In the genomic region with DNA sequence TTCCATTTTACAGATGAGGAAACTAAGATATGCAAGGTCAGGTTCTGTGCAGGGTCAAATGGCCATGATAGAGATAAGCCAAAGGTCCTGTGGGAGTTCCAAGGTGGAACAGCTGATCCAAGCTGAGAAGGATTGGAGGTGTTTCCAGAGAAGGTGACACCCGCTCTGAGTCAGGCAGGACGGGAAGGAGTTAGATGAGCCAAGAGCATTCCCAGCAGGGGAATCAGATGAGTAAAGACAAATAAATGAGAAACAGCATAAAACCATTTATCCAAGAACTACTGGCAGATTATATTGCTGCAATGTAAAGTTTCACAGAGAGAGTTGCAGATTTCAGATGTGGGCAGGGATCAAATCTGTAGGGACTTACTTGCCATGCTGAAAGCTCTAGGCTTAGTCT, we compare ENCODE assay signal across 36 cellular contexts. TPM values are rescaled to one million over a fixed set of nuclear protein-coding genes. Genes with fewer than 3 reads are reported as not detected.
DNase-seq lines count a peak whose midpoint lies in the region; ATAC-seq, FAIRE-seq and TF ChIP-seq lines count a peak whose summit lies in the region.
"Had no signal": no experiment of that assay in that cellular context is flagged by ENCODE, and none has a peak within 500 bp of the region (broad histone marks: within the 10 kb centered on the region; RNA-seq: fewer than 3 reads in every experiment).

No MANE protein-coding gene starts in this region.

- no peaks in the 10 kb centered on the region for H3K27me3 ChIP-seq in breast epithelium
- H3K27me3 ChIP-seq in K562 (ENCODE audit: control insufficient read depth in 2 of 2, insufficient read depth in 2 of 2, low read length in 2 of 2), result no peaks in the 10 kb centered on the region
- H3K27me3 ChIP-seq: body of pancreas, gastroesophageal sphincter, hepatocyte, left lung, right lobe of liver had no signal

- no peak for FAIRE-seq in K562 (lab: Jason Lieb, UNC)
- FAIRE-seq: H1, HTR-8/SVneo, urothelium cell line had no signal

- H3K4me3 ChIP-seq in breast epithelium, result no peak overlapping the region
- no peak overlapping the region for H3K4me3 ChIP-seq in K562
- H3K4me3 ChIP-seq: body of pancreas, gastroesophageal sphincter, hepatocyte, left lung, right lobe of liver, thoracic aorta had no signal

- no peak overlapping the region for H3K9ac ChIP-seq in K562 (ENCODE audit: insufficient read depth in 1 of 2, low read depth in 2 of 2, low read length in 2 of 2)
- H3K9ac ChIP-seq: KMS-11 had no signal

- CTCF ChIA-PET in MCF 10A (lab: Yijun Ruan, JAX) (interaction anchor here (0.6 to 1.1 kb wide), 3 partner anchors 21 to 182 kb away, joined by 3 to 4 read pairs (median 4); no protein-coding TSS in a partner anchor), K562 (lab: Yijun Ruan, JAX; ENCODE audit: low intra/inter-chr PET ratio) (no interaction called here)

- no peak overlapping the region for H3K4me2 ChIP-seq in K562 (ENCODE audit: insufficient read depth, low read length)
- H3K4me2 ChIP-seq: hepatocyte, KMS-11 had no signal

- H3K27me3 Mint-ChIP-seq in MCF 10A (ENCODE audit: insufficient read depth, unreplicated experiment), result no peaks in the 10 kb centered on the region
- no peaks in the 10 kb centered on the region for H3K27me3 Mint-ChIP-seq in activated naive CD8-positive, alpha-beta T cell treated with anti-CD3 and anti-CD28 coated beads for 36 hours

- TF ChIP-seq EP300 in K562 (IDR thresholded peaks at IDR 0.05; ENCODE audit: low read length), result no peak

- H3K79me2 ChIP-seq in K562 (ENCODE audit: control insufficient read depth, insufficient read depth, low read length), result no peaks in the 10 kb centered on the region
- H3K79me2 ChIP-seq: hepatocyte had no signal

- H3K9me1 ChIP-seq in K562 (ENCODE audit: control insufficient read depth, insufficient read depth, low read length), result no peaks in the 10 kb centered on the region

- H3K27ac Mint-ChIP-seq in MCF 10A (ENCODE audit: low read depth, unreplicated experiment), result no peak overlapping the region
- H3K27ac Mint-ChIP-seq in activated naive CD8-positive, alpha-beta T cell treated with anti-CD3 and anti-CD28 coated beads for 36 hours, result no peak overlapping the region
- H3K27ac Mint-ChIP-seq: activated naive CD8-positive, alpha-beta T cell treated with anti-CD3 and anti-CD28 coated beads, Interleukin-2, amount 10 ng/mL, durations not matched to agents 7 days and 5 days; CD4-positive, alpha-beta memory T cell had no signal

- POLR2A ChIA-PET in MCF 10A (lab: Yijun Ruan, JAX), result interaction anchor here (0.6 kb wide), 1 partner anchor 262 kb away, joined by 4 read pairs; no protein-coding TSS in a partner anchor
- POLR2A ChIA-PET in K562 (lab: Yijun Ruan, JAX), result no interaction called here

- BruUV-seq in MCF 10A (replicated peaks; lab: Mats Ljungman, UMichigan) (no TSS peak), K562 (replicated peaks; lab: Mats Ljungman, UMichigan) (no TSS peak)

- in situ Hi-C loops in K562 (cut with MboI), result no loop called here

- TF ChIP-seq RAD21 in K562 (CRISPR knock-in tag; conservative IDR thresholded peaks at IDR 0.05 in 1 of 2, IDR thresholded peaks at IDR 0.05 in 1 of 2), result no peak

- H3K9me3 ChIP-seq in breast epithelium, result peaks cover 0 to 4% of the 10 kb centered on the region in 2 donors
- no peaks in the 10 kb centered on the region for H3K9me3 ChIP-seq in K562 (replicated peaks; ENCODE audit: control insufficient read depth, insufficient read depth, low read depth, low read length)
- H3K9me3 ChIP-seq: body of pancreas, gastroesophageal sphincter, right lobe of liver, thoracic aorta had no signal

- peaks cover 7% of the 10 kb centered on the region for H3K9me3 Mint-ChIP-seq in MCF 10A (ENCODE audit: unreplicated experiment)
- H3K9me3 Mint-ChIP-seq in activated naive CD8-positive, alpha-beta T cell treated with anti-CD3 and anti-CD28 coated beads for 36 hours, result no peaks in the 10 kb centered on the region

- WGBS in K562 (ENCODE audit: insufficient coverage, low coverage, missing lambda C conversion rate), result 13% methylated on average over 2 of the region's 2 CpGs

- no peaks in the 10 kb centered on the region for H3K36me3 ChIP-seq in breast epithelium
- no peaks in the 10 kb centered on the region for H3K36me3 ChIP-seq in K562 (ENCODE audit: control insufficient read depth, insufficient read depth, low read length)
- H3K36me3 ChIP-seq: gastroesophageal sphincter, left lung, right lobe of liver, thoracic aorta had no signal

- TF ChIP-seq POLR2A in breast epithelium (IDR thresholded peaks at IDR 0.05), result no peak
- TF ChIP-seq POLR2A in K562 (conservative IDR thresholded peaks at IDR 0.05), result no peak

- H4K20me1 ChIP-seq in K562 (replicated peaks; ENCODE audit: control insufficient read depth, insufficient read depth, low read length), result no peaks in the 10 kb centered on the region

- intact Hi-C loops in MCF 10A (cut with micrococcal nuclease), result no loop called here
- intact Hi-C loops in breast epithelium (cut with DNase I; ENCODE audit: low total_unique reads), result no loop called here
- intact Hi-C loops in K562 (cut with micrococcal nuclease), result no loop called here

- no peak overlapping the region for H3K4me3 Mint-ChIP-seq in MCF 10A (ENCODE audit: unreplicated experiment)
- no peak overlapping the region for H3K4me3 Mint-ChIP-seq in activated naive CD8-positive, alpha-beta T cell treated with anti-CD3 and anti-CD28 coated beads for 36 hours
- H3K4me3 Mint-ChIP-seq: activated naive CD8-positive, alpha-beta T cell treated with anti-CD3 and anti-CD28 coated beads, Interleukin-2, amount 10 ng/mL, durations not matched to agents 7 days and 5 days; CD4-positive, alpha-beta memory T cell had no signal

- peaks cover 7% of the 10 kb centered on the region for H3K4me1 Mint-ChIP-seq in MCF 10A (ENCODE audit: insufficient read depth, unreplicated experiment)
- H3K4me1 Mint-ChIP-seq in activated naive CD8-positive, alpha-beta T cell treated with anti-CD3 and anti-CD28 coated beads for 36 hours, result no peaks in the 10 kb centered on the region
- H3K4me1 Mint-ChIP-seq: activated naive CD8-positive, alpha-beta T cell treated with anti-CD3 and anti-CD28 coated beads, Interleukin-2, amount 10 ng/mL, durations not matched to agents 7 days and 5 days; CD4-positive, alpha-beta memory T cell had no signal

- no peak overlapping the region for H2AFZ ChIP-seq in K562 (ENCODE audit: low read depth, low read length)
- H2AFZ ChIP-seq: hepatocyte had no signal

- no peaks in the 10 kb centered on the region for H3K36me3 Mint-ChIP-seq in MCF 10A (ENCODE audit: insufficient read depth, unreplicated experiment)
- H3K36me3 Mint-ChIP-seq in activated naive CD8-positive, alpha-beta T cell treated with anti-CD3 and anti-CD28 coated beads for 36 hours, result no peaks in the 10 kb centered on the region
- H3K36me3 Mint-ChIP-seq: activated naive CD8-positive, alpha-beta T cell treated with anti-CD3 and anti-CD28 coated beads, Interleukin-2, amount 10 ng/mL, durations not matched to agents 7 days and 5 days; CD4-positive, alpha-beta memory T cell had no signal

- H3K4me1 ChIP-seq in breast epithelium, result no peaks in the 10 kb centered on the region
- H3K4me1 ChIP-seq in K562 (replicated peaks in 1 of 2; ENCODE audit: control insufficient read depth in 2 of 2, insufficient read depth in 2 of 2, low read length in 2 of 2), result no peaks in the 10 kb centered on the region
- H3K4me1 ChIP-seq: body of pancreas, gastroesophageal sphincter, left lung, right lobe of liver had no signal

- no peak overlapping the region for H3K27ac ChIP-seq in breast epithelium
- H3K27ac ChIP-seq in K562 (ENCODE audit: extremely low read depth, low read depth, low read length), result no peak overlapping the region
- H3K27ac ChIP-seq: 22Rv1, body of pancreas, gastroesophageal sphincter, hepatocyte, KMS-11, left lung, right lobe of liver, thoracic aorta had no signal

- TF ChIP-seq CTCF in MCF 10A (IDR thresholded peaks at IDR 0.05; ENCODE audit: unreplicated experiment) (no peak), breast epithelium (IDR thresholded peaks at IDR 0.05) (no peak), K562 (IDR thresholded peaks at IDR 0.05 in 2 of 3, conservative IDR thresholded peaks at IDR 0.05 in 1 of 3; ENCODE audit: insufficient read depth in 2 of 3, low read depth in 1 of 3, low read length in 3 of 3) (no peak)

- no peak for ATAC-seq in K562
- ATAC-seq in HG02588 (IDR thresholded peaks at IDR 0.05; ENCODE audit: unreplicated experiment), result no peak
- ATAC-seq in HG02678 (IDR thresholded peaks at IDR 0.05; ENCODE audit: unreplicated experiment), result no peak
- ATAC-seq: body of pancreas, gastroesophageal sphincter, left lung, right lobe of liver, Right ventricle myocardium inferior, SK-N-SH treated with all-trans-retinoic acid at 6 μM for 48 hours had no signal

- peak; percentile 66 for DNase-seq in MCF 10A (ENCODE audit: unreplicated experiment)
- DNase-seq in breast epithelium (ENCODE audit: low spot score in 2 of 2), result no peak
- DNase-seq in K562 (ENCODE audit: extremely low read depth in 1 of 4, low spot score in 3 of 4), result no peak
- DNase-seq in fibroblast of peridontal ligament (ENCODE audit: extremely low read depth), result peak; percentile 3
- no peak for DNase-seq in activated naive CD8-positive, alpha-beta T cell treated with anti-CD3 and anti-CD28 coated beads for 36 hours
- no peak for DNase-seq in stimulated activated CD4-positive, alpha-beta T cell treated with anti-CD3 and anti-CD28 coated beads, Interleukin-12 subunit alpha, Interleukin-12 subunit beta, amount 100 ng/mL, for 4 hours
- DNase-seq: activated CD4-positive, alpha-beta T cell treated with anti-CD3 and anti-CD28 coated beads for 1 hour; activated effector memory CD4-positive, alpha-beta T cell treated with Interleukin-2 at 50 U/mL for 16 hours; activated naive CD8-positive, alpha-beta T cell treated with anti-CD3 and anti-CD28 coated beads, Interleukin-2, amount 10 ng/mL, durations not matched to agents 7 days and 5 days; body of pancreas; CD4-positive, alpha-beta memory T cell; DMS 273 treated with DMSO at 0.1 percent for 48 hours; left lung; NCI-H510A; OCI-M1; right lobe of liver; stimulated activated CD4-positive, alpha-beta T cell treated with anti-CD3 and anti-CD28 coated beads, Interleukin-15, amount 100 ng/mL, for 24 hours; stimulated activated naive CD4-positive, alpha-beta T cell; T-helper 2 cell had no signal

RNA-seq across cellular contexts. Expression of a gene that starts 18.9 kb away (rescaled TPM):
- total RNA-seq in MCF 10A (2022) (not detected in 2 replicates), breast epithelium (under 1 TPM in 2 of 3 donors, not detected in 1; 0.15 to 0.33 TPM), K562 (2014; rRNA removed) (not detected in 2 replicates), K562 (2014; rRNA removed; fragmentation: Illumina TruSeq; extraction: Trizol) (not detected in 2 replicates), K562 (2015; rRNA removed; fragmentation: Illumina TruSeq; extraction: Trizol) (0.04 TPM in 1 of 2 replicates, not detected in the other), K562 (2021) (not detected in 2 replicates)
- total RNA-seq in K562 (2011; cell fraction: chromatin; rRNA removed; ENCODE audit: low replicate concordance), result not detected in 2 replicates
- total RNA-seq in K562 (2011; cell fraction: nucleolus; rRNA removed), result not detected in 2 replicates
- not detected in 2 replicates for total RNA-seq in K562 (2011; cell fraction: nucleoplasm; rRNA removed)
- polyA plus RNA-seq in K562 (2011; rRNA removed) (0.01 TPM in 1 of 2 replicates, not detected in the other), K562 (2014; fragmentation: Illumina TruSeq; extraction: Trizol) (not detected in 2 replicates), K562 (2014; fragmentation: Nextera tagmentation; extraction: Ambion mirVana) (not detected), K562 (2014; rRNA removed) (0.01 TPM in 1 of 2 replicates, not detected in the other)
- 0.01 TPM in 1 of 2 replicates, not detected in the other for polyA plus RNA-seq in K562 (2011; cell fraction: cytosol; rRNA removed)
- polyA plus RNA-seq in K562 (2011; cell fraction: nucleus; rRNA removed), result not detected in 2 replicates
- polyA plus RNA-seq in K562 (2012), result 0.01 TPM in 2 replicates
- polyA minus RNA-seq in K562 (2011; rRNA and poly(A)+ RNA removed), result not detected in 2 replicates
- not detected in 2 replicates for polyA minus RNA-seq in K562 (2011; cell fraction: cytosol; rRNA and poly(A)+ RNA removed)
- polyA minus RNA-seq in K562 (2011; cell fraction: nucleus; rRNA and poly(A)+ RNA removed), result not detected in 2 replicates
- not detected for total RNA-seq in activated naive CD8-positive, alpha-beta T cell treated with anti-CD3 and anti-CD28 coated beads for 36 hours
- total RNA-seq: activated naive CD8-positive, alpha-beta T cell treated with anti-CD3 and anti-CD28 coated beads, Interleukin-2, amount 10 ng/mL, durations not matched to agents 7 days and 5 days; body of pancreas; CD4-positive, alpha-beta memory T cell; chondrocyte; G401; left lung; mesenteric fat pad; myocyte; posterior vena cava; right lobe of liver; Right ventricle myocardium inferior; thoracic aorta had no signal
- polyA plus RNA-seq: CD4-positive, alpha-beta memory T cell had no signal

Comparison
In these comparisons a context has a peak if more than half of its experiments do, and no peak if none do; other contexts are left out.
1. DNase-seq: peak in MCF 10A (single experiment) and fibroblast of peridontal ligament (single experiment); none in breast epithelium (0 of 2), K562 (0 of 4), activated naive CD8-positive, alpha-beta T cell treated with anti-CD3 and anti-CD28 coated beads for 36 hours (single experiment) and stimulated activated CD4-positive, alpha-beta T cell treated with anti-CD3 and anti-CD28 coated beads, Interleukin-12 subunit alpha, Interleukin-12 subunit beta, amount 100 ng/mL, for 4 hours (single experiment).